ENCODE assay signal across 19 cellular contexts in the genomic region with DNA sequence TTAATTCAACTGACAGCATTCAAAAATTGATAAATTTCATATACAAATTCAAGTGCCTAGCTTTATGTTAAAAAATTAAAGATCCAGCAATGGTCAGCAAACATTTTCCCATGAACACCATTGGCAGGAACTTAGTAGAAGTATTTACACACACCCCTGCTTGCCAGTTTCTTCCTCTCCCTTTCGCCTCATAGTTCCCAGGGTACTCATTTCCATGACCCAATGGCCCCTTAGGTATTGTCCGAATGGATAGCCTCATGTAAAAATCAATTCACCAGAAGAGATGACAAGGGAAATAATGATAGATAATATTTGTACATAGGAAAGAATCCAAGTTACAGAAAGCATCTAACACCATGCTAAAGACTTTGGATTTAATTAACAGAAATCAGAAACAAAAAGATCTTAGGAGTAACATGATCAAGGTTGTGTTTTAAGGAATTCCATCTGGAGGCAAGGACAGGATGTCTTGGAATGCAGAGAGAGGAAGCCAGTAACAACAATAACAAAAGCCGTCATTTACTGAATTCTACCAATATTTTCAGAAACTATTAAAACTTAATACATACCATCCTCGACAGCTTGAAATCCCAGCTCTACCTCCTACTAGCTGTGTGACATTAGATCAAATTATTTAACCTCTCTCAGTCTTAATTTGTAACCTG.
"Had no signal": no experiment of that assay in that cellular context is flagged by ENCODE, and none has a peak within 500 bp of the region (broad histone marks: within the 10 kb centered on the region; RNA-seq: fewer than 3 reads in every experiment).

No MANE protein-coding gene starts in this region.

- H3K9me3 Mint-ChIP-seq: activated naive CD4-positive, alpha-beta T cell treated with anti-CD3 and anti-CD28 coated beads for 36 hours; activated T-helper 2 cell treated with anti-CD3 and anti-CD28 coated beads, Interferon-gamma antibody, Interleukin-2, Interleukin-4, amounts not matched to agents 10 μg/mL and 5 μg/mL and 100 μg/mL, durations not matched to agents 14 hours and 24 hours and 36 hours; memory B cell; nephron had no signal

- H2AFZ ChIP-seq: hepatocyte had no signal

- H3K27me3 ChIP-seq: adrenal gland, body of pancreas, hepatocyte had no signal

- H3K36me3 Mint-ChIP-seq: memory B cell had no signal

- H3K4me3 Mint-ChIP-seq: activated naive CD4-positive, alpha-beta T cell treated with anti-CD3 and anti-CD28 coated beads for 36 hours; dendritic cell treated with granulocyte-macrophage colony-stimulating factor and Interleukin-4, amounts not matched to agents 40 ng/mL and 50 ng/mL, for 4 days; memory B cell; nephron had no signal

- H3K27ac ChIP-seq: adrenal gland, body of pancreas, epithelial cell of prostate, hepatocyte, prostate gland, thoracic aorta had no signal

- H3K4me1 ChIP-seq: prostate gland had no signal

- H3K27ac Mint-ChIP-seq: activated naive CD4-positive, alpha-beta T cell treated with anti-CD3 and anti-CD28 coated beads for 36 hours; activated T-helper 2 cell treated with anti-CD3 and anti-CD28 coated beads, Interferon-gamma antibody, Interleukin-2, Interleukin-4, amounts not matched to agents 10 μg/mL and 5 μg/mL and 100 μg/mL, durations not matched to agents 14 hours and 24 hours and 36 hours; dendritic cell treated with granulocyte-macrophage colony-stimulating factor and Interleukin-4, amounts not matched to agents 40 ng/mL and 50 ng/mL, for 4 days; memory B cell had no signal

- H3K9me3 ChIP-seq: adrenal gland, body of pancreas, prostate gland, thoracic aorta had no signal

- H3K36me3 ChIP-seq: adrenal gland, prostate gland, thoracic aorta had no signal

- H3K4me1 Mint-ChIP-seq: memory B cell had no signal

- H3K4me3 ChIP-seq: adrenal gland, body of pancreas, hepatocyte, prostate gland, thoracic aorta had no signal

- DNase-seq: activated CD4-positive, alpha-beta T cell treated with anti-CD3 and anti-CD28 coated beads, Interleukin-2, amount 50 U/mL, for 48 hours; activated naive CD4-positive, alpha-beta T cell treated with anti-CD3 and anti-CD28 coated beads for 36 hours; activated T-cell treated with anti-CD3 and anti-CD28 coated beads, Interleukin-2, amount 50 U/mL, for 1 hour; adrenal gland; body of pancreas; effector memory CD4-positive, alpha-beta T cell; kidney; left ventricle myocardium superior; occipital lobe; right cardiac atrium; T-helper 9 cell had no signal

- H3K79me2 ChIP-seq: hepatocyte had no signal

- H3K4me2 ChIP-seq: hepatocyte had no signal
